In genomic region chr15:63466378-63467192, GRCh38 we compare ENCODE assay signal across 1 cellular context.
TF ChIP-seq lines count a peak whose summit lies in the region.

No MANE protein-coding gene starts in this region.

TF ChIP-seq in HepG2, 621 proteins besides CTCF, POLR2A, EP300 and RAD21 (continued from another document and continues in another):
- TF ChIP-seq TBP (CRISPR knock-in tag; IDR thresholded peaks at IDR 0.05) = no peak
- no peak; the same call in none of the 2 replicates for TF ChIP-seq MIXL1 (CRISPR knock-in tag; IDR thresholded peaks at IDR 0.05)
- TF ChIP-seq PPARG (CRISPR knock-in tag; conservative IDR thresholded peaks at IDR 0.05) = no peak
- no peak for TF ChIP-seq ZBTB1 (CRISPR knock-in tag; IDR thresholded peaks at IDR 0.05; ENCODE audit: borderline replicate concordance)
- TF ChIP-seq SOX5 (CRISPR knock-in tag; IDR thresholded peaks at IDR 0.05; ENCODE audit: borderline replicate concordance) = peak; percentile 89
- TF ChIP-seq ZNF414 (CRISPR knock-in tag; IDR thresholded peaks at IDR 0.05) = no peak
- no peak for TF ChIP-seq UBTF (CRISPR knock-in tag; IDR thresholded peaks at IDR 0.05)
- TF ChIP-seq GATAD2A (CRISPR knock-in tag; IDR thresholded peaks at IDR 0.05) = peak; percentile 87
- TF ChIP-seq ZBTB21 (CRISPR knock-in tag; IDR thresholded peaks at IDR 0.05) = no peak
- TF ChIP-seq KLF15 (CRISPR knock-in tag; IDR thresholded peaks at IDR 0.05; ENCODE audit: borderline replicate concordance) = no peak
- no peak for TF ChIP-seq ZBTB8A (CRISPR knock-in tag; IDR thresholded peaks at IDR 0.05; ENCODE audit: borderline replicate concordance, low read depth)
- peak; percentile 35; the same call in 1 of the 2 replicates for TF ChIP-seq ZFP37 (CRISPR knock-in tag; IDR thresholded peaks at IDR 0.05; ENCODE audit: borderline replicate concordance)
- peak; percentile 73; the same call in 1 of the 2 replicates for TF ChIP-seq ZSCAN29 (CRISPR knock-in tag; conservative IDR thresholded peaks at IDR 0.05)
- no peak for TF ChIP-seq ZBTB43 (CRISPR knock-in tag; conservative IDR thresholded peaks at IDR 0.05)
- TF ChIP-seq ZNF234 (CRISPR knock-in tag; conservative IDR thresholded peaks at IDR 0.05) = no peak
- TF ChIP-seq ZNF205 (CRISPR knock-in tag; IDR thresholded peaks at IDR 0.05) = no peak
- no peak for TF ChIP-seq RFX5 (IDR thresholded peaks at IDR 0.05; ENCODE audit: low read depth, low read length)
- no peak for TF ChIP-seq REL (CRISPR knock-in tag; conservative IDR thresholded peaks at IDR 0.05)
- no peak for TF ChIP-seq ZNF646 (CRISPR knock-in tag; IDR thresholded peaks at IDR 0.05)
- no peak for TF ChIP-seq ZNF784 (CRISPR knock-in tag; IDR thresholded peaks at IDR 0.05; ENCODE audit: borderline replicate concordance)
- TF ChIP-seq POLR2AphosphoS2 (IDR thresholded peaks at IDR 0.05; ENCODE audit: low read depth, low read length) = no peak
- peak; percentile 70 for TF ChIP-seq HDAC1 (CRISPR knock-in tag; IDR thresholded peaks at IDR 0.05)
- TF ChIP-seq CBFB (CRISPR knock-in tag; IDR thresholded peaks at IDR 0.05) = no peak
- no peak for TF ChIP-seq ZNF34 (CRISPR knock-in tag; IDR thresholded peaks at IDR 0.05; ENCODE audit: borderline replicate concordance)
- TF ChIP-seq KMT2A (CRISPR knock-in tag; IDR thresholded peaks at IDR 0.05) = no peak
- peak; percentile 71 for TF ChIP-seq ZMYM4 (CRISPR knock-in tag; IDR thresholded peaks at IDR 0.05)
- peak; percentile 90 for TF ChIP-seq IKZF5 (CRISPR knock-in tag; IDR thresholded peaks at IDR 0.05)
- peak; percentile 57; the same call in 1 of the 2 replicates for TF ChIP-seq SMAD3 (CRISPR knock-in tag; IDR thresholded peaks at IDR 0.05)
- no peak for TF ChIP-seq ZNF326 (CRISPR knock-in tag; IDR thresholded peaks at IDR 0.05; ENCODE audit: borderline replicate concordance)
- TF ChIP-seq CHD2 (IDR thresholded peaks at IDR 0.05; ENCODE audit: low read depth, low read length) = no peak
- TF ChIP-seq ATF7 (IDR thresholded peaks at IDR 0.05) = no peak
- TF ChIP-seq ATF7 (CRISPR knock-in tag; IDR thresholded peaks at IDR 0.05) = no peak
- TF ChIP-seq HNF4G (IDR thresholded peaks at IDR 0.05; ENCODE audit: borderline replicate concordance, low read depth, low read length) = no peak
- no peak for TF ChIP-seq HNF4G (CRISPR knock-in tag; IDR thresholded peaks at IDR 0.05; ENCODE audit: borderline replicate concordance, low read depth)
- TF ChIP-seq TERF1 (CRISPR knock-in tag; IDR thresholded peaks at IDR 0.05) = no peak
- no peak for TF ChIP-seq BRD4 (CRISPR knock-in tag; IDR thresholded peaks at IDR 0.05)
- no peak for TF ChIP-seq THRA (CRISPR knock-in tag; IDR thresholded peaks at IDR 0.05; ENCODE audit: borderline replicate concordance)
- TF ChIP-seq BRCA1 (CRISPR knock-in tag; IDR thresholded peaks at IDR 0.05) = no peak
- TF ChIP-seq ONECUT2 (CRISPR knock-in tag; IDR thresholded peaks at IDR 0.05) = no peak
- TF ChIP-seq NAIF1 (CRISPR knock-in tag; IDR thresholded peaks at IDR 0.05; ENCODE audit: borderline replicate concordance) = 0 out of 2 replicates have a peak, but pooled peaks have one; percentile 57
- TF ChIP-seq MXD3 (CRISPR knock-in tag; IDR thresholded peaks at IDR 0.05) = no peak
- TF ChIP-seq ZNF597 (CRISPR knock-in tag; IDR thresholded peaks at IDR 0.05) = no peak
- no peak for TF ChIP-seq RBAK (CRISPR knock-in tag; IDR thresholded peaks at IDR 0.05)
- no peak for TF ChIP-seq PLRG1 (conservative IDR thresholded peaks at IDR 0.05)
- TF ChIP-seq THAP11 (CRISPR knock-in tag; IDR thresholded peaks at IDR 0.05) = peak; percentile 63
- TF ChIP-seq ZNF570 (CRISPR knock-in tag; IDR thresholded peaks at IDR 0.05; ENCODE audit: borderline replicate concordance) = no peak
- TF ChIP-seq GMEB2 (CRISPR knock-in tag; IDR thresholded peaks at IDR 0.05; ENCODE audit: low read depth) = no peak
- TF ChIP-seq ZNF24 (IDR thresholded peaks at IDR 0.05) = no peak
- no peak for TF ChIP-seq PHF8 (CRISPR knock-in tag; IDR thresholded peaks at IDR 0.05)
- TF ChIP-seq ZNF747 (CRISPR knock-in tag; IDR thresholded peaks at IDR 0.05; ENCODE audit: borderline replicate concordance) = no peak; the same call in 1 of the 2 replicates
- no peak for TF ChIP-seq HIVEP1 (CRISPR knock-in tag; IDR thresholded peaks at IDR 0.05)
- no peak for TF ChIP-seq ZNF232 (CRISPR knock-in tag; IDR thresholded peaks at IDR 0.05; ENCODE audit: borderline replicate concordance)
- TF ChIP-seq DMAP1 (CRISPR knock-in tag; IDR thresholded peaks at IDR 0.05) = no peak
